8 cellular contexts compared by ENCODE assay signal in the genomic region with DNA sequence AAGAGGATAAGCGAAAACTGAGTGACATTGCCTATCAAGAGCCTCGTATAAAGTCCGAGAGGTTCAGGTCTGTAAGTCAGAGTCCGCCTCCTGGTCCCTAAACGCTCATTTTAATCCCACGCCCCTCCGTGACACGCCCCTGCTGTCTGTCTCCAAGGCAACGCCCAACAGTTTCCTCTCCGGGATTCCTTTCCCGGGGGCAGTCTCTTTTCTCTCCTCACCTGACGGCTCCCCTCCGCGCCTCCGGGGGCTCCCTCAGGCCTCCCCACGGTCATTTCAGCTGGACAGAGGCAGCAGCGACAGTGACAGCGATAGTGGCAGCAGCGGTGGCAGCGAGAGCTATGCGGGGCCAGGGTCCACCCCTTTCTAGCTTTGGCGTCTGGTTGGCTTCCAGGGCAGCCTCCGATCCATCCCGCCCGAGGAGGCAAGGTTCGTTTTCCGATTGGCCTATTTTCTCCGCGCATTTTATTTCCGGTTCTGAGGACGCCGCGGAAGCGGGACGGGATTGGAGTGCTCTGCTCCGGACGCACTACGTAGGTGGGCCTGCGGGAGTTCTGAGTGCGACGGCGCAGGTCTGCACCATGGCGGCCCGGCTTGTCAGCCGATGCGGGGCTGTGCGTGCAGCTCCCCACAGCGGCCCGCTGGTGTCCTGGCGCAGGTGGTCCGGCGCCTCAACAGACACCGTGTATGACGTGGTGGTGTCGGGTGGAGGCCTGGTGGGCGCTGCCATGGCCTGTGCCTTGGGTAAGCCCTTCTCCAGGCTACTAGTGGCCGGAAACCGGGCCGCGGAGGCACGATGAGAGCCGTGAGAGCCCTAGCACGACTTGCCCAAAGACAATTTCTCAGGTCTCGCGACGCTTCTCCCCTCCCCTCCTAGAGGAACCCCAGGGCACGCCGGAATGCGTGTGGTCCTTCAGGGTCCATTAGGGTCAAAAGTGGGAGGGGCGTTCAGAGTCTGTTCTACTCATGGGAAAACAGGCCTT. TPM values are rescaled to one million over a fixed set of nuclear protein-coding genes. Genes with fewer than 3 reads are reported as not detected.
DNase-seq lines count a peak whose midpoint lies in the region; ATAC-seq and TF ChIP-seq lines count a peak whose summit lies in the region.

A gene (plus strand): TSS at position 551 of the 983 bp plus-strand sequence. CDS start 31 bp downstream, at position 582.
A gene with protein sequence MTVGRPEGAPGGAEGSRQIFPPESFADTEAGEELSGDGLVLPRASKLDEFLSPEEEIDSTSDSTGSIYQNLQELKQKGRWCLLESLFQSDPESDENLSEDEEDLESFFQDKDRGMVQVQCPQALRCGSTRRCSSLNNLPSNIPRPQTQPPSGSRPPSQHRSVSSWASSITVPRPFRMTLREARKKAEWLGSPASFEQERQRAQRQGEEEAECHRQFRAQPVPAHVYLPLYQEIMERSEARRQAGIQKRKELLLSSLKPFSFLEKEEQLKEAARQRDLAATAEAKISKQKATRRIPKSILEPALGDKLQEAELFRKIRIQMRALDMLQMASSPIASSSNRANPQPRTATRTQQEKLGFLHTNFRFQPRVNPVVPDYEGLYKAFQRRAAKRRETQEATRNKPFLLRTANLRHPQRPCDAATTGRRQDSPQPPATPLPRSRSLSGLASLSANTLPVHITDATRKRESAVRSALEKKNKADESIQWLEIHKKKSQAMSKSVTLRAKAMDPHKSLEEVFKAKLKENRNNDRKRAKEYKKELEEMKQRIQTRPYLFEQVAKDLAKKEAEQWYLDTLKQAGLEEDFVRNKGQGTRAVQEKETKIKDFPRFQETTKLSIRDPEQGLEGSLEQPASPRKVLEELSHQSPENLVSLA (minus strand): TSS at position 343 of the 983 bp plus-strand sequence. CDS start 68 bp downstream, at position 275.

- H3K23ac ChIP-seq in trophoblast cell (ENCODE audit: low read length), result no peak within 1 kb of the TSS

- WGBS in trophoblast cell (ENCODE audit: extremely low coverage, insufficient coverage, insufficient read length), result no CpG with 5 or more reads among the region's 70 CpGs

- H3K4me2 ChIP-seq in SU-DHL-6 (ENCODE audit: low read depth, low read length, poor library complexity, severe bottlenecking), result peak within 1 kb of the TSS; percentile 80
- peak within 1 kb of the TSS; percentile 79 for H3K4me2 ChIP-seq in trophoblast cell (ENCODE audit: low read length)

- H2BK12ac ChIP-seq in trophoblast cell (ENCODE audit: low read length), result peak within 1 kb of the TSS; percentile 19

- intact Hi-C loops in cardiac septum (cut with DNase I), result loop anchor here (1.0 to 10.0 kb wide), 2 partner anchors 69 to 225 kb away; a partner anchor contains a TSS

- no peaks in the 10 kb centered on the region for H3K36me3 ChIP-seq in SU-DHL-6 (ENCODE audit: low read length)
- peaks cover 17% of the 10 kb centered on the region for H3K36me3 ChIP-seq in adipocyte (ENCODE audit: control insufficient read depth, insufficient read depth, low read length, severe bottlenecking)
- peaks cover 3% of the 10 kb centered on the region in 2 experiments for H3K36me3 ChIP-seq in trophoblast cell (ENCODE audit: control insufficient read depth in 1 of 2, insufficient read depth in 2 of 2, low read length in 2 of 2)

- H3K18ac ChIP-seq in trophoblast cell (ENCODE audit: low read length), result peak within 1 kb of the TSS; percentile 85

- peak within 1 kb of the TSS; percentile 50 for H3K4ac ChIP-seq in trophoblast cell (ENCODE audit: low read depth, low read length)

- peaks cover 5% of the 10 kb centered on the region for H3K79me1 ChIP-seq in trophoblast cell (ENCODE audit: low read length)

- H3K4me1 ChIP-seq in adipocyte (ENCODE audit: control insufficient read depth, insufficient read depth, low read length) (peaks cover 12% of the 10 kb centered on the region), trophoblast cell (ENCODE audit: control insufficient read depth in 1 of 2, insufficient read depth in 2 of 2, low read length in 2 of 2) (peaks cover 3 to 4% of the 10 kb centered on the region in 2 experiments)

- 0 out of 3 replicates have a peak, but pooled peaks have one; percentile 26 for TF ChIP-seq CTCF in GM12872 (IDR thresholded peaks at IDR 0.05; ENCODE audit: insufficient read depth, low read depth, low read length)
- no peak for TF ChIP-seq CTCF in SU-DHL-6 (IDR thresholded peaks at IDR 0.05; ENCODE audit: insufficient read depth, low read length, poor library complexity, severe bottlenecking)
- TF ChIP-seq CTCF in type B pancreatic cell (conservative IDR thresholded peaks at IDR 0.05), result no peak

- H3K9me3 ChIP-seq in SU-DHL-6 (ENCODE audit: insufficient read depth, low read length) (no peaks in the 10 kb centered on the region), adipocyte (ENCODE audit: control insufficient read depth, low read length) (no peaks in the 10 kb centered on the region), trophoblast cell (ENCODE audit: insufficient read depth, low read depth, low read length) (no peaks in the 10 kb centered on the region)

- H3K27me3 Mint-ChIP-seq in type B pancreatic cell, result no peaks in the 10 kb centered on the region

- DNase-seq in NCI-H128 (lab: John Stamatoyannopoulos, UW; ENCODE audit: unreplicated experiment) (peak; percentile 94), adipocyte (ENCODE audit: low read depth) (peak; percentile 99), cardiac septum (ENCODE audit: low spot score) (peak; percentile 95), trophoblast cell (peak; percentile 99 to 100), type B pancreatic cell (ENCODE audit: extremely low spot score, unreplicated experiment) (peak; percentile 94)

- no peaks in the 10 kb centered on the region for H3K9me2 ChIP-seq in SU-DHL-6 (replicated peaks; ENCODE audit: insufficient read depth, low read length)

- H3K27me3 ChIP-seq in SU-DHL-6 (ENCODE audit: low read length) (no peaks in the 10 kb centered on the region), adipocyte (replicated peaks; ENCODE audit: control insufficient read depth, insufficient read depth, low read length) (no peaks in the 10 kb centered on the region), trophoblast cell (ENCODE audit: insufficient read depth, low read length) (no peaks in the 10 kb centered on the region)

- peak within 1 kb of the TSS; percentile 98 for H3K4me3 Mint-ChIP-seq in type B pancreatic cell

- peak within 1 kb of the TSS; percentile 96 for H4K8ac ChIP-seq in trophoblast cell (ENCODE audit: low read depth, low read length)

- H2BK5ac ChIP-seq in trophoblast cell (ENCODE audit: low read depth, low read length, poor library complexity), result peak within 1 kb of the TSS; percentile 74

- peak within 1 kb of the TSS; percentile 51 for H3K27ac ChIP-seq in SU-DHL-6 (ENCODE audit: low read depth, low read length)
- peak within 1 kb of the TSS; percentile 83 for H3K27ac ChIP-seq in trophoblast cell (ENCODE audit: low read depth, low read length)

- H3K79me2 ChIP-seq in SU-DHL-6 (ENCODE audit: insufficient read depth, low read length) (peaks cover 5% of the 10 kb centered on the region; the same call in 1 of the 2 replicates), trophoblast cell (ENCODE audit: control insufficient read depth, insufficient read depth, low read length, poor library complexity) (peaks cover 3% of the 10 kb centered on the region)

- H4K91ac ChIP-seq in trophoblast cell (ENCODE audit: low read depth, low read length), result peak within 1 kb of the TSS; percentile 95

- H3K27ac Mint-ChIP-seq in type B pancreatic cell, result peak within 1 kb of the TSS; percentile 97

- peak within 1 kb of the TSS; percentile 96 for H3K4me3 ChIP-seq in SU-DHL-6 (ENCODE audit: insufficient read depth, low read length, poor library complexity, severe bottlenecking)
- peak within 1 kb of the TSS; percentile 95 for H3K4me3 ChIP-seq in adipocyte (ENCODE audit: low read length)
- peak within 1 kb of the TSS; percentile 95 for H3K4me3 ChIP-seq in trophoblast cell (ENCODE audit: low read depth, low read length)

- H2BK120ac ChIP-seq in trophoblast cell (ENCODE audit: insufficient read depth, low read length, poor library complexity), result peak within 1 kb of the TSS; percentile 62

- ATAC-seq in HG02678 (IDR thresholded peaks at IDR 0.05; ENCODE audit: unreplicated experiment), result peak; percentile 89

- H3K9ac ChIP-seq in SU-DHL-6 (ENCODE audit: low read length), result peak within 1 kb of the TSS; percentile 79
- peak within 1 kb of the TSS; percentile 93 for H3K9ac ChIP-seq in adipocyte (ENCODE audit: low read length)
- peak within 1 kb of the TSS; percentile 89 for H3K9ac ChIP-seq in trophoblast cell (ENCODE audit: low read length)

- no peaks in the 10 kb centered on the region for H3K9me3 Mint-ChIP-seq in type B pancreatic cell

- peaks cover 13% of the 10 kb centered on the region for H3K4me1 Mint-ChIP-seq in type B pancreatic cell (ENCODE audit: unreplicated experiment)

- peaks cover 7% of the 10 kb centered on the region for H3F3A ChIP-seq in SU-DHL-6 (ENCODE audit: insufficient read depth)

- peak within 1 kb of the TSS; percentile 98 for H3K14ac ChIP-seq in trophoblast cell (ENCODE audit: low read length)

- H2AK5ac ChIP-seq in trophoblast cell (ENCODE audit: low read length), result peak within 1 kb of the TSS; percentile 5

- H3K36me3 Mint-ChIP-seq in type B pancreatic cell, result peaks cover 3% of the 10 kb centered on the region

- no peaks in the 10 kb centered on the region for H4K20me1 ChIP-seq in SU-DHL-6 (ENCODE audit: low read depth, low read length)

- H4K12ac ChIP-seq in trophoblast cell (ENCODE audit: low read depth, low read length), result peak within 1 kb of the TSS; percentile 84

- H2AFZ ChIP-seq in SU-DHL-6 (ENCODE audit: low read depth, low read length, severe bottlenecking) (peak within 1 kb of the TSS; percentile 98), trophoblast cell (ENCODE audit: insufficient read depth, low read length, poor library complexity) (peak within 1 kb of the TSS; percentile 99)

RNA-seq across cellular contexts. Expression of the first gene that starts in this region (rescaled TPM):
- 39.9 TPM for total RNA-seq in cardiac septum
- 7.1 and 7.3 TPM in 2 replicates for polyA plus RNA-seq in trophoblast cell (2013)
- total RNA-seq in type B pancreatic cell (ENCODE audit: low replicate concordance), result 16.5 and 21.2 TPM in 2 replicates

RNA-seq across cellular contexts. Expression of the second gene that starts in this region (rescaled TPM):
- 4.7 TPM for total RNA-seq in cardiac septum
- polyA plus RNA-seq in trophoblast cell (2013), result 1.6 TPM in 2 replicates
- 3.0 and 5.3 TPM in 2 replicates for total RNA-seq in type B pancreatic cell (ENCODE audit: low replicate concordance)

Comparison
In these comparisons a context has a peak if more than half of its experiments do, and no peak if none do; other contexts are left out.
1. Peak in every context shown above with its lines: DNase-seq, ATAC-seq, H3K4me3 ChIP-seq and H3K27ac ChIP-seq.